ENCODE assay signal across 14 cellular contexts in the genomic region with DNA sequence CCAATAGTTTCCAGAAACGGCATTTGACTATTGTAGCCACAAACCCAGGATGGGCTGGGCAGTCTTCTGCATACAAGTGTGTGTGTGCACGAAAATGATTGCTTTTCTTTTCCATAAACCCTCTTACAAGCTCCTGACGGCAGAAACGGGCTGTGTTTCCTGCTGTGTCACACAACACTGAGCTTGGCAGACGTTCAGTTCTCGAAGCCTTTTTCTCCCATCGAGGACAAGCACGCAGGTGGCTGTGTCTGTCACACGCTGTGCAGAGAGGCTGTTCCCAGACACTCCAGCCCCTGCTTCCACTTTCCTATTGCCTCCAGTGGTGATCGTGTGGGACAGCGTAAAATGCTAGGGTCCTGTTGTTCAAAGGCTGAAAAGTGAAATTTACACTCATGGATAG. TPM values are rescaled to one million over a fixed set of nuclear protein-coding genes. Genes with fewer than 3 reads are reported as not detected.
DNase-seq lines count a peak whose midpoint lies in the region; ATAC-seq and TF ChIP-seq lines count a peak whose summit lies in the region.
"Had no signal": no experiment of that assay in that cellular context is flagged by ENCODE, and none has a peak within 500 bp of the region (broad histone marks: within the 10 kb centered on the region; RNA-seq: fewer than 3 reads in every experiment).

No MANE protein-coding gene starts in this region.

- POLR2A ChIA-PET in T-cell (lab: Charles Lee), result no interaction called here

- H3K9me3 ChIP-seq in BLaER1, result no peaks in the 10 kb centered on the region
- H3K9me3 ChIP-seq: Caco-2, esophagus muscularis mucosa, neutrophil had no signal

- H3K4me1 Mint-ChIP-seq in T-cell, result peaks cover 0 to 18% (median 2%) of the 10 kb centered on the region in 3 donors

- H3K4me3 Mint-ChIP-seq in T-cell, result peak overlapping the region in 1 of 3 donors; percentile 33
- H3K4me3 Mint-ChIP-seq: activated CD8-positive, alpha-beta memory T cell treated with anti-CD3 and anti-CD28 coated beads, Interleukin-2, amount 10 ng/mL, durations not matched to agents 7 days and 5 days had no signal

- ATAC-seq in T-cell (replicated peaks in 1 of 4) (no peak), GM19455 (IDR thresholded peaks at IDR 0.05; ENCODE audit: unreplicated experiment) (no peak)
- ATAC-seq: activated CD8-positive, alpha-beta memory T cell treated with anti-CD3 and anti-CD28 coated beads, Interleukin-2, amount 10 ng/mL, durations not matched to agents 7 days and 5 days had no signal

- DNase-seq in LHCN-M2 (ENCODE audit: low read depth) (peak; percentile 60), NCI-H69 (lab: John Stamatoyannopoulos, UW) (peak; percentile 92), dermis blood vessel endothelial cell (peak; percentile 51), T-cell (no peak), KG1 (lab: John Stamatoyannopoulos, UW) (no peak), foreskin fibroblast (no peak)
- DNase-seq: activated CD8-positive, alpha-beta memory T cell treated with anti-CD3 and anti-CD28 coated beads, Interleukin-2, amount 10 ng/mL, durations not matched to agents 7 days and 5 days; Caco-2; islet precursor cell; stimulated activated CD4-positive, alpha-beta T cell treated with anti-CD3 and anti-CD28 coated beads, Interleukin-4, amount 100 ng/mL, for 1 hour had no signal

- no peak overlapping the region for H3K27ac Mint-ChIP-seq in T-cell
- H3K27ac Mint-ChIP-seq: activated CD8-positive, alpha-beta memory T cell treated with anti-CD3 and anti-CD28 coated beads, Interleukin-2, amount 10 ng/mL, durations not matched to agents 7 days and 5 days had no signal

- CTCF ChIA-PET in T-cell (lab: Charles Lee), result no interaction called here

- H3K27me3 ChIP-seq in BLaER1, result no peaks in the 10 kb centered on the region

- peak overlapping the region; percentile 75 for H3K4me2 ChIP-seq in BLaER1

- no peak for TF ChIP-seq CTCF in foreskin fibroblast (IDR thresholded peaks at IDR 0.05; ENCODE audit: low read depth, low read length)

- peaks cover 13% of the 10 kb centered on the region for H3K4me1 ChIP-seq in BLaER1
- H3K4me1 ChIP-seq: Caco-2 had no signal

- H3K9ac ChIP-seq in BLaER1, result no peak overlapping the region

- no peaks in the 10 kb centered on the region for H3K9me3 Mint-ChIP-seq in T-cell

- H3K4me3 ChIP-seq in BLaER1 (no peak overlapping the region), foreskin fibroblast (ENCODE audit: low read depth in 1 of 2, low read length in 2 of 2) (no peak overlapping the region)
- H3K4me3 ChIP-seq: esophagus muscularis mucosa had no signal

- H3K36me3 Mint-ChIP-seq in T-cell, result no peaks in the 10 kb centered on the region
- H3K36me3 Mint-ChIP-seq: activated CD8-positive, alpha-beta memory T cell treated with anti-CD3 and anti-CD28 coated beads, Interleukin-2, amount 10 ng/mL, durations not matched to agents 7 days and 5 days had no signal

- H3K36me3 ChIP-seq in BLaER1, result no peaks in the 10 kb centered on the region
- H3K36me3 ChIP-seq: esophagus muscularis mucosa, neutrophil had no signal

- H3K27me3 Mint-ChIP-seq in T-cell, result peaks cover 0 to 20% of the 10 kb centered on the region in 2 donors

- H4K20me1 ChIP-seq in BLaER1, result no peaks in the 10 kb centered on the region

- 0 out of 2 replicates have a peak overlapping the region, but pooled peaks have one; percentile 13 for H3K27ac ChIP-seq in BLaER1
- H3K27ac ChIP-seq: esophagus muscularis mucosa, neutrophil had no signal

RNA-seq across cellular contexts. Expression of a gene that starts 32.1 kb away (rescaled TPM):
- total RNA-seq in LHCN-M2 (2014; rRNA removed) (9.1 and 10.6 TPM in 2 replicates), dermis blood vessel endothelial cell (8.7 and 10.1 TPM in 2 replicates), T-cell (10 to 100 TPM; 14.8 to 21.4 (median 17.4) TPM)
- polyA plus RNA-seq in LHCN-M2 (2012), result 2.7 TPM

Comparison
In these comparisons a context has a peak if more than half of its experiments do, and no peak if none do; other contexts are left out.
1. DNase-seq: peak in LHCN-M2 (single experiment), NCI-H69 (single experiment) and dermis blood vessel endothelial cell (single experiment); none in T-cell (0 of 34), KG1 (single experiment) and foreskin fibroblast (0 of 2).